14 cellular contexts compared by ENCODE assay signal in genomic region chr1:46411601-46412341, GRCh38. TPM values are rescaled to one million over a fixed set of nuclear protein-coding genes. Genes with fewer than 3 reads are reported as not detected.
DNase-seq lines count a peak whose midpoint lies in the region; ATAC-seq and TF ChIP-seq lines count a peak whose summit lies in the region.
"Had no signal": no experiment of that assay in that cellular context is flagged by ENCODE, and none has a peak within 500 bp of the region (broad histone marks: within the 10 kb centered on the region; RNA-seq: fewer than 3 reads in every experiment).

No MANE protein-coding gene starts in this region.

- H3K27ac ChIP-seq in dorsolateral prefrontal cortex = peak overlapping the region in 18 of 59 donors; percentile 21 to 74 (median 65)
- H3K27ac ChIP-seq in osteoblast (ENCODE audit: low read depth, low read length) = no peak overlapping the region

- H3K4me3 Mint-ChIP-seq in activated T-helper 2 cell treated with anti-CD3 and anti-CD28 coated beads, Interferon-gamma antibody, Interleukin-2, Interleukin-4, amounts not matched to agents 10 μg/mL and 5 μg/mL and 100 μg/mL, durations not matched to agents 14 hours and 24 hours and 36 hours (ENCODE audit: low read depth) = no peak overlapping the region
- H3K4me3 Mint-ChIP-seq: central memory CD8-positive, alpha-beta T cell; naive B cell had no signal

- H3K9me3 ChIP-seq in Loucy (ENCODE audit: insufficient read depth, low read depth, low read length) (no peaks in the 10 kb centered on the region), osteoblast (ENCODE audit: low read depth, low read length) (no peaks in the 10 kb centered on the region)
- H3K9me3 ChIP-seq: BE2C had no signal

- no peak for ATAC-seq in GM18873 (IDR thresholded peaks at IDR 0.05; ENCODE audit: low FRiP score, unreplicated experiment)

- TF ChIP-seq CTCF in Loucy (conservative IDR thresholded peaks at IDR 0.05; ENCODE audit: low read length) = peak; percentile 71
- peak in 31 of 56 donors; percentile 9 to 46 (median 24) for TF ChIP-seq CTCF in dorsolateral prefrontal cortex (IDR thresholded peaks at IDR 0.05 in 54 of 56, conservative IDR thresholded peaks at IDR 0.05 in 2 of 56; ENCODE audit: low read depth in 1 of 56, partially characterized antibody in 56 of 56)
- TF ChIP-seq CTCF in osteoblast (IDR thresholded peaks at IDR 0.05; ENCODE audit: extremely low read depth, low read depth, low read length) = peak; percentile 31

- H3F3A ChIP-seq in Loucy (ENCODE audit: low read depth) = no peaks in the 10 kb centered on the region

- H3K79me2 ChIP-seq in Loucy (ENCODE audit: insufficient read depth, low read length) = no peaks in the 10 kb centered on the region
- H3K79me2 ChIP-seq in osteoblast (ENCODE audit: insufficient read depth, low read length) = no peaks in the 10 kb centered on the region

- H3K9me3 Mint-ChIP-seq in activated T-helper 2 cell treated with anti-CD3 and anti-CD28 coated beads, Interferon-gamma antibody, Interleukin-2, Interleukin-4, amounts not matched to agents 10 μg/mL and 5 μg/mL and 100 μg/mL, durations not matched to agents 14 hours and 24 hours and 36 hours = no peaks in the 10 kb centered on the region
- H3K9me3 Mint-ChIP-seq: central memory CD8-positive, alpha-beta T cell; naive B cell had no signal

- no peak overlapping the region for H3K9ac ChIP-seq in Loucy (ENCODE audit: low read depth, low read length, poor library complexity, severe bottlenecking)

- no peak overlapping the region for H3K4me3 ChIP-seq in Loucy (ENCODE audit: low read length, poor library complexity, severe bottlenecking)
- no peak overlapping the region for H3K4me3 ChIP-seq in dorsolateral prefrontal cortex
- H3K4me3 ChIP-seq in osteoblast (ENCODE audit: insufficient read depth, low read length) = no peak overlapping the region

- H3K9me2 ChIP-seq in Loucy (replicated peaks; ENCODE audit: low read depth, low read length) = no peaks in the 10 kb centered on the region

- no peaks in the 10 kb centered on the region for H3K36me3 Mint-ChIP-seq in activated T-helper 2 cell treated with anti-CD3 and anti-CD28 coated beads, Interferon-gamma antibody, Interleukin-2, Interleukin-4, amounts not matched to agents 10 μg/mL and 5 μg/mL and 100 μg/mL, durations not matched to agents 14 hours and 24 hours and 36 hours (ENCODE audit: low read depth)
- H3K36me3 Mint-ChIP-seq: naive B cell had no signal

- no peaks in the 10 kb centered on the region for H3K4me1 Mint-ChIP-seq in activated T-helper 2 cell treated with anti-CD3 and anti-CD28 coated beads, Interferon-gamma antibody, Interleukin-2, Interleukin-4, amounts not matched to agents 10 μg/mL and 5 μg/mL and 100 μg/mL, durations not matched to agents 14 hours and 24 hours and 36 hours (ENCODE audit: low read depth)
- H3K4me1 Mint-ChIP-seq: naive B cell had no signal

- no peaks in the 10 kb centered on the region for H3K27me3 ChIP-seq in Loucy (ENCODE audit: insufficient read depth, low read length, poor library complexity, severe bottlenecking)
- H3K27me3 ChIP-seq in dorsolateral prefrontal cortex = no peaks in the 10 kb centered on the region
- no peaks in the 10 kb centered on the region for H3K27me3 ChIP-seq in osteoblast (ENCODE audit: insufficient read depth, low read length)
- H3K27me3 ChIP-seq: BE2C had no signal

- H3K27ac Mint-ChIP-seq in activated T-helper 2 cell treated with anti-CD3 and anti-CD28 coated beads, Interferon-gamma antibody, Interleukin-2, Interleukin-4, amounts not matched to agents 10 μg/mL and 5 μg/mL and 100 μg/mL, durations not matched to agents 14 hours and 24 hours and 36 hours = no peak overlapping the region

- H3K36me3 ChIP-seq in Loucy (ENCODE audit: insufficient read depth, low read length) (no peaks in the 10 kb centered on the region), osteoblast (ENCODE audit: insufficient read depth, low read length) (no peaks in the 10 kb centered on the region)
- H3K36me3 ChIP-seq: BE2C had no signal

- peak; percentile 58 for DNase-seq in activated T-cell treated with anti-CD3 and anti-CD28 coated beads, Interleukin-2, amount 50 U/mL, for 48 hours
- DNase-seq in activated T-cell treated with anti-CD3 and anti-CD28 coated beads, Interleukin-2, amount 50 U/mL, for 1 hour = no peak
- DNase-seq in dorsolateral prefrontal cortex (no peak), osteoblast (ENCODE audit: insufficient read length, low spot score, missing footprints) (peak; percentile 63), ureter (ENCODE audit: low spot score) (no peak)
- no peak for DNase-seq in activated T-helper 2 cell treated with anti-CD3 and anti-CD28 coated beads, Interferon-gamma antibody, Interleukin-2, Interleukin-4, amounts not matched to agents 10 μg/mL and 5 μg/mL and 100 μg/mL, durations not matched to agents 14 hours and 24 hours and 36 hours (ENCODE audit: low spot score)
- DNase-seq: activated CD4-positive, CD25-positive, alpha-beta regulatory T cell; BE2C; KG1; naive B cell; NK-92 treated with Interleukin-12 subunit alpha and Interleukin-12 subunit beta, amount 100 ng/mL, for 24 hours had no signal

- no peaks in the 10 kb centered on the region for H4K20me1 ChIP-seq in Loucy (ENCODE audit: insufficient read depth, low read length, poor library complexity, severe bottlenecking)
- H4K20me1 ChIP-seq in osteoblast (ENCODE audit: insufficient read depth, low read length) = no peaks in the 10 kb centered on the region

- no peaks in the 10 kb centered on the region for H3K4me1 ChIP-seq in Loucy (ENCODE audit: insufficient read depth, low read length, poor library complexity, severe bottlenecking)
- H3K4me1 ChIP-seq in osteoblast (ENCODE audit: insufficient read depth, low read length) = no peaks in the 10 kb centered on the region
- H3K4me1 ChIP-seq: BE2C had no signal

- H3K4me2 ChIP-seq in Loucy (ENCODE audit: low read depth, low read length, poor library complexity, severe bottlenecking) = no peak overlapping the region
- H3K4me2 ChIP-seq in osteoblast (ENCODE audit: insufficient read depth, low read length) = no peak overlapping the region

- H2AFZ ChIP-seq in Loucy (ENCODE audit: low read length) (no peak overlapping the region), osteoblast (ENCODE audit: low read length) (no peak overlapping the region)

- H3K27me3 Mint-ChIP-seq in activated T-helper 2 cell treated with anti-CD3 and anti-CD28 coated beads, Interferon-gamma antibody, Interleukin-2, Interleukin-4, amounts not matched to agents 10 μg/mL and 5 μg/mL and 100 μg/mL, durations not matched to agents 14 hours and 24 hours and 36 hours (ENCODE audit: low read depth) = no peaks in the 10 kb centered on the region
- H3K27me3 Mint-ChIP-seq: central memory CD8-positive, alpha-beta T cell; naive B cell had no signal

- intact Hi-C loops in dorsolateral prefrontal cortex (cut with DNase I) = no loop called here
- intact Hi-C loops in activated T-helper 2 cell treated with anti-CD3 and anti-CD28 coated beads, Interferon-gamma antibody, Interleukin-2, Interleukin-4, amounts not matched to agents 10 μg/mL and 5 μg/mL and 100 μg/mL, durations not matched to agents 14 hours and 24 hours and 36 hours (cut with micrococcal nuclease) = no loop called here

RNA-seq across cellular contexts. Expression of gene FAAH, which starts 17.7 kb away (rescaled TPM):
- total RNA-seq in dorsolateral prefrontal cortex (100 to 1,000 TPM in 5 of 120 experiments, 10 to 100 TPM in 115; 42.0 to 138 (median 65.0) TPM), osteoblast (2.4 and 4.0 TPM in 2 replicates), ureter (62.9 TPM)
- 2.4 and 3.8 TPM in 2 replicates for total RNA-seq in activated T-helper 2 cell treated with anti-CD3 and anti-CD28 coated beads, Interferon-gamma antibody, Interleukin-2, Interleukin-4, amounts not matched to agents 10 μg/mL and 5 μg/mL and 100 μg/mL, durations not matched to agents 14 hours and 24 hours and 36 hours

Comparison
In these comparisons a context has a peak if more than half of its experiments do, and no peak if none do; other contexts are left out.
1. DNase-seq: peak in activated T-cell treated with anti-CD3 and anti-CD28 coated beads, Interleukin-2, amount 50 U/mL, for 48 hours (2 of 2) and osteoblast (single experiment); none in activated T-cell treated with anti-CD3 and anti-CD28 coated beads, Interleukin-2, amount 50 U/mL, for 1 hour (single experiment), dorsolateral prefrontal cortex (0 of 10), activated T-helper 2 cell treated with anti-CD3 and anti-CD28 coated beads, Interferon-gamma antibody, Interleukin-2, Interleukin-4, amounts not matched to agents 10 μg/mL and 5 μg/mL and 100 μg/mL, durations not matched to agents 14 hours and 24 hours and 36 hours (single experiment) and ureter (single experiment).
2. Peak in every context shown above with its lines, with median percentiles within 50 percentile points of each other: CTCF ChIP-seq.